ENCODE assay signal across 32 cellular contexts in the genomic region with DNA sequence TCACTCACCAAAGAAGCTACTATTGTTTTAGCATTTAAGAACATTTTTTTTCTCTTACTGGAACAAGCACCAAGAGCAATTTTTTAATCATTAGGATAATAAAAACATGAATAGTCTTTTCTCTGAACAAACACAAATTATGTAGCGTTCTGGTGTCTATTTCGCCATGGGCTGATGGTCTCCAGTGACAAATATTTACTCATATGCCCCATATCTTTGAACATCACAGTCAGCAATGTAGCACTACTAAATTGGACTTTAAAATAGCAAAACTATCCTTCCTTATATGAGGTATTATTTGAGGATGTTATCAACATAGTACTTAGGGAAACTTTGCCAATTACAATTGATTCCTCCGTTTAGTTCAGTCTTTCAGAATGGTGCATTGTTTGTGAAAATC.
"Had no signal": no experiment of that assay in that cellular context is flagged by ENCODE, and none has a peak within 500 bp of the region (broad histone marks: within the 10 kb centered on the region; RNA-seq: fewer than 3 reads in every experiment).

No MANE protein-coding gene starts in this region.

- H3K9me3 ChIP-seq: adrenal gland, body of pancreas, breast epithelium, MG63, Peyer's patch had no signal

- ATAC-seq: activated naive CD4-positive, alpha-beta T cell treated with anti-CD3 and anti-CD28 coated beads, Interleukin-2, amount 50 U/mL, for 72 hours; activated T-cell treated with anti-CD3 and anti-CD28 coated beads, Interleukin-2, amount 50 U/mL, for 4 hours; body of pancreas; PC-3 had no signal

- H3K27me3 Mint-ChIP-seq: activated B cell treated with CpG ODN at 0.5 μM for 24 hours; activated CD4-positive, alpha-beta memory T cell treated with anti-CD3 and anti-CD28 coated beads for 36 hours had no signal

- H3K4me3 ChIP-seq: adrenal gland, body of pancreas, breast epithelium, MG63, Peyer's patch had no signal

- H3K27ac ChIP-seq: adrenal gland, body of pancreas, breast epithelium, Peyer's patch, VCaP had no signal

- H3K36me3 ChIP-seq: adrenal gland, breast epithelium, MG63, Peyer's patch had no signal

- H3K27me3 ChIP-seq: adrenal gland, body of pancreas, breast epithelium, MG63, Peyer's patch had no signal

- H3K4me1 ChIP-seq: adrenal gland, body of pancreas, breast epithelium, Peyer's patch had no signal

- DNase-seq: activated B cell treated with CpG ODN at 0.5 μM for 24 hours; activated CD4-positive, alpha-beta memory T cell treated with anti-CD3 and anti-CD28 coated beads for 36 hours; activated CD4-positive, alpha-beta T cell treated with anti-CD3 and anti-CD28 coated beads for 4 hours; activated CD4-positive, alpha-beta T cell treated with anti-CD3 and anti-CD28 coated beads, Interleukin-2, amount 50 U/mL, for 1 hour; activated CD4-positive, CD25-positive, alpha-beta regulatory T cell treated with anti-CD3 and anti-CD28 coated beads, Interleukin-2, amount 50 U/mL, for 72 hours; activated CD8-positive, alpha-beta memory T cell treated with anti-CD3 and anti-CD28 coated beads, Interleukin-2, amount 50 U/mL, for 4 hours; activated gamma-delta T cell treated with Interleukin-2 at 50 U/mL for 16 hours; activated naive CD4-positive, alpha-beta T cell treated with anti-CD3 and anti-CD28 coated beads for 36 hours; activated T-cell treated with anti-CD3 and anti-CD28 coated beads for 4 hours; activated T-cell treated with anti-CD3 and anti-CD28 coated beads, Interleukin-2, amount 50 U/mL, for 4 hours; adrenal gland; body of pancreas; Kasumi-1; KBM-7; MG63; NCI-H1048; NCI-H1694; NCI-H2081 treated with DMSO at 0.1 percent for 48 hours; NCI-H82; NK-92 treated with Interleukin-12 subunit alpha and Interleukin-12 subunit beta, amount 100 ng/mL, for 24 hours; PC-3; Peyer's patch; Right ventricle myocardium superior; SW 1271; T-helper 1 cell; T-helper 2 cell; T-helper 9 cell had no signal

- H3K9me3 Mint-ChIP-seq: activated B cell treated with CpG ODN at 0.5 μM for 24 hours; activated CD4-positive, alpha-beta memory T cell treated with anti-CD3 and anti-CD28 coated beads for 36 hours; activated naive CD4-positive, alpha-beta T cell treated with anti-CD3 and anti-CD28 coated beads for 36 hours; activated T-helper 1 cell treated with anti-CD3 and anti-CD28 coated beads, Interleukin-12 subunit alpha, Interleukin-12 subunit beta, Interleukin-2, Interleukin-4 antibody, amounts not matched to agents 30 ng/mL and 10 ng/mL and 1 ng/mL, durations not matched to agents 14 hours and 24 hours and 36 hours had no signal

- H3K36me3 Mint-ChIP-seq: activated CD4-positive, alpha-beta memory T cell treated with anti-CD3 and anti-CD28 coated beads for 36 hours; activated naive CD4-positive, alpha-beta T cell treated with anti-CD3 and anti-CD28 coated beads, Interleukin-2, amount 50 U/mL, for 72 hours had no signal

- H3K4me3 Mint-ChIP-seq: activated B cell treated with CpG ODN at 0.5 μM for 24 hours; activated CD4-positive, alpha-beta memory T cell treated with anti-CD3 and anti-CD28 coated beads for 36 hours; activated naive CD4-positive, alpha-beta T cell treated with anti-CD3 and anti-CD28 coated beads for 36 hours; activated T-cell treated with anti-CD3 and anti-CD28 coated beads, Interleukin-2, amount 50 U/mL, for 4 hours; activated T-helper 1 cell treated with anti-CD3 and anti-CD28 coated beads, Interleukin-12 subunit alpha, Interleukin-12 subunit beta, Interleukin-2, Interleukin-4 antibody, amounts not matched to agents 30 ng/mL and 10 ng/mL and 1 ng/mL, durations not matched to agents 14 hours and 24 hours and 36 hours had no signal

- FAIRE-seq: astrocyte had no signal

- H3K27ac Mint-ChIP-seq: activated B cell treated with CpG ODN at 0.5 μM for 24 hours; activated CD4-positive, alpha-beta memory T cell treated with anti-CD3 and anti-CD28 coated beads for 36 hours; activated naive CD4-positive, alpha-beta T cell treated with anti-CD3 and anti-CD28 coated beads for 36 hours; activated naive CD4-positive, alpha-beta T cell treated with anti-CD3 and anti-CD28 coated beads, Interleukin-2, amount 50 U/mL, for 72 hours; activated T-helper 1 cell treated with anti-CD3 and anti-CD28 coated beads, Interleukin-12 subunit alpha, Interleukin-12 subunit beta, Interleukin-2, Interleukin-4 antibody, amounts not matched to agents 30 ng/mL and 10 ng/mL and 1 ng/mL, durations not matched to agents 14 hours and 24 hours and 36 hours had no signal
